ENCODE assay signal across 8 cellular contexts in the genomic region with DNA sequence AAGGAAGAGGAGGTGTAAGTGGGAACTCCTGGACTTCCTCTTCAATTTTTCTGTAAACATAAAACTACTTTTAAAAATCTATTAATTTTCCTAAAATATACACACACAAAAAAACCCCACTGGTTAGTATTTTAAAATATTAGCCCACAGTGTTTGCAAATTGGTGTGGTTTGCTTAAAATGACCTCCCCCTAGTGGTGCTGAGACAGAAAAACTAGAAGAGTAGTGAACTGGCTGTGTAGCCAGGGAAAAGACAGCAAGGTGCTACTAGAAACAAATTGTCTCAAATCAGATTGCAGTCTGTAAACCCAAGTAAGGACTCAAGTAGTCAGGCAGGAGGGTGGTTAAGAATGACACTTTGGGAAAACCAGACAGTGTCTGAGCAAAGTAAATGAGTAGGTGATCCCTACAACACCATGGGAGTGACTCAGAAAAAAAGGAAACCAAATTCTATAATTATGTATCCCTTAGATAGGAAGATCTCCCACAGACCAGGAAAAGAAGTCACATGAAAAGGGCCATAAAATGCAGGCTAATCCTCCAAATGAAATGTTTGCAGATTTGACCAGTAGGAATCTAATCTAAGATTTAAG. TPM values are rescaled to one million over a fixed set of nuclear protein-coding genes. Genes with fewer than 3 reads are reported as not detected.
DNase-seq lines count a peak whose midpoint lies in the region; ATAC-seq, FAIRE-seq and TF ChIP-seq lines count a peak whose summit lies in the region.

No MANE protein-coding gene starts in this region.

- H3K27ac ChIP-seq in astrocyte (ENCODE audit: low read depth, low read length) = no peak overlapping the region

- H3K4me3 ChIP-seq in astrocyte (ENCODE audit: insufficient read depth, low read depth, low read length) = no peak overlapping the region

- DNase-seq in SIG-M5 treated with dmso at 0.1 percent for 504 hours (lab: John Stamatoyannopoulos, UW; ENCODE audit: unreplicated experiment) (peak; percentile 24), SIG-M5 (lab: John Stamatoyannopoulos, UW) (no peak), astrocyte (ENCODE audit: low read depth) (no peak), osteocyte (ENCODE audit: extremely low spot score, unreplicated experiment) (no peak), GM19239 (ENCODE audit: insufficient read length, low spot score) (no peak), immature natural killer cell (no peak)
- DNase-seq in activated T-cell treated with anti-CD3 and anti-CD28 coated beads, Interleukin-2, amount 50 U/mL, for 1 hour = no peak

- no peak overlapping the region for H2AFZ ChIP-seq in astrocyte (ENCODE audit: low read depth, low read length)

- no peak overlapping the region for H3K4me2 ChIP-seq in astrocyte (ENCODE audit: low read length)

- H3K9me3 Mint-ChIP-seq in astrocyte (ENCODE audit: unreplicated experiment) (no peaks in the 10 kb centered on the region), osteocyte (ENCODE audit: unreplicated experiment) (no peaks in the 10 kb centered on the region), immature natural killer cell (peaks cover 0 to 5% (median 0%) of the 10 kb centered on the region in 6 donors)

- no peaks in the 10 kb centered on the region for H3K36me3 ChIP-seq in astrocyte (ENCODE audit: insufficient read depth, low read length)

- no peaks in the 10 kb centered on the region for H3K27me3 ChIP-seq in astrocyte (ENCODE audit: insufficient read depth, low read length)

- no peaks in the 10 kb centered on the region for H3K4me1 ChIP-seq in astrocyte (ENCODE audit: insufficient read depth, low read length)

- FAIRE-seq in astrocyte (lab: Jason Lieb, UNC) = no peak
- no peak for FAIRE-seq in GM19239 (lab: Jason Lieb, UNC)

- H3K9me3 ChIP-seq in astrocyte (ENCODE audit: insufficient read depth, low read depth, low read length) = no peaks in the 10 kb centered on the region

- no peaks in the 10 kb centered on the region for H4K20me1 ChIP-seq in astrocyte (ENCODE audit: insufficient read depth, low read length)

- H3K4me3 Mint-ChIP-seq in astrocyte (ENCODE audit: unreplicated experiment) = no peak overlapping the region
- no peak overlapping the region for H3K4me3 Mint-ChIP-seq in osteocyte (ENCODE audit: unreplicated experiment)
- no peak overlapping the region for H3K4me3 Mint-ChIP-seq in immature natural killer cell

- H3K4me1 Mint-ChIP-seq in astrocyte (ENCODE audit: low read depth, unreplicated experiment) (peaks cover 6% of the 10 kb centered on the region), osteocyte (ENCODE audit: unreplicated experiment) (no peaks in the 10 kb centered on the region), immature natural killer cell (no peaks in the 10 kb centered on the region)

- H3K27ac Mint-ChIP-seq in astrocyte (ENCODE audit: unreplicated experiment) (no peak overlapping the region), osteocyte (ENCODE audit: unreplicated experiment) (no peak overlapping the region), immature natural killer cell (no peak overlapping the region)

- TF ChIP-seq CTCF in astrocyte (IDR thresholded peaks at IDR 0.05; ENCODE audit: insufficient read depth, low read depth, low read length) = peak; percentile 56
- peak; percentile 65 for TF ChIP-seq CTCF in osteocyte (IDR thresholded peaks at IDR 0.05)

- no peak overlapping the region for H3K9ac ChIP-seq in astrocyte (ENCODE audit: low read length)

- H3K79me2 ChIP-seq in astrocyte (ENCODE audit: insufficient read depth, low read length) = no peaks in the 10 kb centered on the region

- H3K36me3 Mint-ChIP-seq in astrocyte (ENCODE audit: low read depth, unreplicated experiment) = no peaks in the 10 kb centered on the region
- no peaks in the 10 kb centered on the region for H3K36me3 Mint-ChIP-seq in osteocyte (ENCODE audit: unreplicated experiment)
- no peaks in the 10 kb centered on the region for H3K36me3 Mint-ChIP-seq in immature natural killer cell

- peak; percentile 83 for ATAC-seq in HG03354 (IDR thresholded peaks at IDR 0.05; ENCODE audit: poor library complexity, severe bottlenecking, unreplicated experiment)

- H3K27me3 Mint-ChIP-seq in astrocyte (ENCODE audit: low read depth, unreplicated experiment) = no peaks in the 10 kb centered on the region
- H3K27me3 Mint-ChIP-seq in osteocyte (ENCODE audit: unreplicated experiment) = peaks cover 16% of the 10 kb centered on the region
- peaks cover 3 to 6% (median 4%) of the 10 kb centered on the region in 3 donors for H3K27me3 Mint-ChIP-seq in immature natural killer cell (ENCODE audit: low read depth in 3 of 3)

RNA-seq across cellular contexts. Expression of gene AMTN, which starts 26.0 kb away (rescaled TPM):
- total RNA-seq in astrocyte (not detected in 2 replicates), osteocyte (not detected in 2 replicates)
- polyA plus RNA-seq in immature natural killer cell = not detected

RNA-seq across cellular contexts. Expression of gene AMBN, which starts 47.7 kb away (rescaled TPM):
- not detected in 2 replicates for total RNA-seq in astrocyte
- total RNA-seq in osteocyte = not detected in 2 replicates
- polyA plus RNA-seq in immature natural killer cell = not detected
